Comparison of ENCODE assay signal across 2 cellular contexts in the genomic region with DNA sequence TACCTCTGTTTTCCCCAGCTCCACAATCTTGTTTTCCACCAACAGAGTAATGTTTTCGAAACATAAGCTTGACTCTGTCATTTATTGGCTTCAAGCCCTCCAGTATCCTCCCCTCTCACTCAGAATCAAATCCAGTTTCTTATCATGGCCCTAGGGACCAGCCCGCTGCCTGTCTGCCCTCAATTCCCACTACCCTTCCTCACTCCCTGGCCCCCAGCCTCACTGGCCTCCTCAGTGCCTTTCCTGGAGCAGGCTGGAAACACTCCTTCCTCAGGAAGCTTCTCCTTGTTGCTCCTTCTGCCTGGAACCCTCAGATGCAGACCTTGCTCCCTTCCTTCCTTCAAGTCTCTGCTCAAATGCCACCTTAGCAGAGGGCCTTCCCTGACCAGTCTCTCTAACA.
TF ChIP-seq lines count a peak whose summit lies in the region.

No MANE protein-coding gene starts in this region.

TF ChIP-seq in A549, 52 proteins besides CTCF, POLR2A, EP300 and RAD21:
- no peak for TF ChIP-seq RFX5 (IDR thresholded peaks at IDR 0.05)
- peak in 1 of 2 experiments; percentile 26; a peak in 2 of 5 replicates for TF ChIP-seq JUN (IDR thresholded peaks at IDR 0.05)

TF ChIP-seq in WTC11, 78 proteins besides CTCF, POLR2A, EP300 and RAD21:
- TF ChIP-seq FOXJ3 (CRISPR knock-in tag; IDR thresholded peaks at IDR 0.05; ENCODE audit: borderline replicate concordance) (no peak), OVOL2 (CRISPR knock-in tag; IDR thresholded peaks at IDR 0.05; ENCODE audit: borderline replicate concordance) (no peak), NR3C1 (CRISPR knock-in tag; conservative IDR thresholded peaks at IDR 0.05; ENCODE audit: low read depth) (no peak), RELA (CRISPR knock-in tag; IDR thresholded peaks at IDR 0.05; ENCODE audit: borderline replicate concordance) (no peak), ZNF416 (CRISPR knock-in tag; IDR thresholded peaks at IDR 0.05) (no peak), GRHL2 (CRISPR knock-in tag; IDR thresholded peaks at IDR 0.05; ENCODE audit: insufficient replicate concordance, severe bottlenecking) (no peak), MXD4 (CRISPR knock-in tag; IDR thresholded peaks at IDR 0.05; ENCODE audit: borderline replicate concordance) (no peak), NR2C2 (CRISPR knock-in tag; IDR thresholded peaks at IDR 0.05) (no peak), ZNF219 (CRISPR knock-in tag; IDR thresholded peaks at IDR 0.05; ENCODE audit: borderline replicate concordance) (no peak)
- TF ChIP-seq, protein P1, sequence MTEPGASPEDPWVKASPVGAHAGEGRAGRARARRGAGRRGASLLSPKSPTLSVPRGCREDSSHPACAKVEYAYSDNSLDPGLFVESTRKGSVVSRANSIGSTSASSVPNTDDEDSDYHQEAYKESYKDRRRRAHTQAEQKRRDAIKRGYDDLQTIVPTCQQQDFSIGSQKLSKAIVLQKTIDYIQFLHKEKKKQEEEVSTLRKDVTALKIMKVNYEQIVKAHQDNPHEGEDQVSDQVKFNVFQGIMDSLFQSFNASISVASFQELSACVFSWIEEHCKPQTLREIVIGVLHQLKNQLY (CRISPR knock-in tag; IDR thresholded peaks at IDR 0.05), result no peak
- TF ChIP-seq, protein P2, sequence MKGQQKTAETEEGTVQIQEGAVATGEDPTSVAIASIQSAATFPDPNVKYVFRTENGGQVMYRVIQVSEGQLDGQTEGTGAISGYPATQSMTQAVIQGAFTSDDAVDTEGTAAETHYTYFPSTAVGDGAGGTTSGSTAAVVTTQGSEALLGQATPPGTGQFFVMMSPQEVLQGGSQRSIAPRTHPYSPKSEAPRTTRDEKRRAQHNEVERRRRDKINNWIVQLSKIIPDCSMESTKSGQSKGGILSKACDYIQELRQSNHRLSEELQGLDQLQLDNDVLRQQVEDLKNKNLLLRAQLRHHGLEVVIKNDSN (CRISPR knock-in tag; IDR thresholded peaks at IDR 0.05), result no peak
- TF ChIP-seq, protein P3, sequence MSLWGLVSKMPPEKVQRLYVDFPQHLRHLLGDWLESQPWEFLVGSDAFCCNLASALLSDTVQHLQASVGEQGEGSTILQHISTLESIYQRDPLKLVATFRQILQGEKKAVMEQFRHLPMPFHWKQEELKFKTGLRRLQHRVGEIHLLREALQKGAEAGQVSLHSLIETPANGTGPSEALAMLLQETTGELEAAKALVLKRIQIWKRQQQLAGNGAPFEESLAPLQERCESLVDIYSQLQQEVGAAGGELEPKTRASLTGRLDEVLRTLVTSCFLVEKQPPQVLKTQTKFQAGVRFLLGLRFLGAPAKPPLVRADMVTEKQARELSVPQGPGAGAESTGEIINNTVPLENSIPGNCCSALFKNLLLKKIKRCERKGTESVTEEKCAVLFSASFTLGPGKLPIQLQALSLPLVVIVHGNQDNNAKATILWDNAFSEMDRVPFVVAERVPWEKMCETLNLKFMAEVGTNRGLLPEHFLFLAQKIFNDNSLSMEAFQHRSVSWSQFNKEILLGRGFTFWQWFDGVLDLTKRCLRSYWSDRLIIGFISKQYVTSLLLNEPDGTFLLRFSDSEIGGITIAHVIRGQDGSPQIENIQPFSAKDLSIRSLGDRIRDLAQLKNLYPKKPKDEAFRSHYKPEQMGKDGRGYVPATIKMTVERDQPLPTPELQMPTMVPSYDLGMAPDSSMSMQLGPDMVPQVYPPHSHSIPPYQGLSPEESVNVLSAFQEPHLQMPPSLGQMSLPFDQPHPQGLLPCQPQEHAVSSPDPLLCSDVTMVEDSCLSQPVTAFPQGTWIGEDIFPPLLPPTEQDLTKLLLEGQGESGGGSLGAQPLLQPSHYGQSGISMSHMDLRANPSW (CRISPR knock-in tag; conservative IDR thresholded peaks at IDR 0.05; ENCODE audit: low read depth), result no peak
- TF ChIP-seq, protein P4, sequence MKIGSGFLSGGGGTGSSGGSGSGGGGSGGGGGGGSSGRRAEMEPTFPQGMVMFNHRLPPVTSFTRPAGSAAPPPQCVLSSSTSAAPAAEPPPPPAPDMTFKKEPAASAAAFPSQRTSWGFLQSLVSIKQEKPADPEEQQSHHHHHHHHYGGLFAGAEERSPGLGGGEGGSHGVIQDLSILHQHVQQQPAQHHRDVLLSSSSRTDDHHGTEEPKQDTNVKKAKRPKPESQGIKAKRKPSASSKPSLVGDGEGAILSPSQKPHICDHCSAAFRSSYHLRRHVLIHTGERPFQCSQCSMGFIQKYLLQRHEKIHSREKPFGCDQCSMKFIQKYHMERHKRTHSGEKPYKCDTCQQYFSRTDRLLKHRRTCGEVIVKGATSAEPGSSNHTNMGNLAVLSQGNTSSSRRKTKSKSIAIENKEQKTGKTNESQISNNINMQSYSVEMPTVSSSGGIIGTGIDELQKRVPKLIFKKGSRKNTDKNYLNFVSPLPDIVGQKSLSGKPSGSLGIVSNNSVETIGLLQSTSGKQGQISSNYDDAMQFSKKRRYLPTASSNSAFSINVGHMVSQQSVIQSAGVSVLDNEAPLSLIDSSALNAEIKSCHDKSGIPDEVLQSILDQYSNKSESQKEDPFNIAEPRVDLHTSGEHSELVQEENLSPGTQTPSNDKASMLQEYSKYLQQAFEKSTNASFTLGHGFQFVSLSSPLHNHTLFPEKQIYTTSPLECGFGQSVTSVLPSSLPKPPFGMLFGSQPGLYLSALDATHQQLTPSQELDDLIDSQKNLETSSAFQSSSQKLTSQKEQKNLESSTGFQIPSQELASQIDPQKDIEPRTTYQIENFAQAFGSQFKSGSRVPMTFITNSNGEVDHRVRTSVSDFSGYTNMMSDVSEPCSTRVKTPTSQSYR (CRISPR knock-in tag; IDR thresholded peaks at IDR 0.05), result no peak
- TF ChIP-seq, protein P5, sequence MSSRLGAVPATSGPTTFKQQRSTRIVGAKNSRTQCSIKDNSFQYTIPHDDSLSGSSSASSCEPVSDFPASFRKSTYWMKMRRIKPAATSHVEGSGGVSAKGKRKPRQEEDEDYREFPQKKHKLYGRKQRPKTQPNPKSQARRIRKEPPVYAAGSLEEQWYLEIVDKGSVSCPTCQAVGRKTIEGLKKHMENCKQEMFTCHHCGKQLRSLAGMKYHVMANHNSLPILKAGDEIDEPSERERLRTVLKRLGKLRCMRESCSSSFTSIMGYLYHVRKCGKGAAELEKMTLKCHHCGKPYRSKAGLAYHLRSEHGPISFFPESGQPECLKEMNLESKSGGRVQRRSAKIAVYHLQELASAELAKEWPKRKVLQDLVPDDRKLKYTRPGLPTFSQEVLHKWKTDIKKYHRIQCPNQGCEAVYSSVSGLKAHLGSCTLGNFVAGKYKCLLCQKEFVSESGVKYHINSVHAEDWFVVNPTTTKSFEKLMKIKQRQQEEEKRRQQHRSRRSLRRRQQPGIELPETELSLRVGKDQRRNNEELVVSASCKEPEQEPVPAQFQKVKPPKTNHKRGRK (CRISPR knock-in tag; IDR thresholded peaks at IDR 0.05; ENCODE audit: borderline replicate concordance), result no peak
- TF ChIP-seq, protein P6, sequence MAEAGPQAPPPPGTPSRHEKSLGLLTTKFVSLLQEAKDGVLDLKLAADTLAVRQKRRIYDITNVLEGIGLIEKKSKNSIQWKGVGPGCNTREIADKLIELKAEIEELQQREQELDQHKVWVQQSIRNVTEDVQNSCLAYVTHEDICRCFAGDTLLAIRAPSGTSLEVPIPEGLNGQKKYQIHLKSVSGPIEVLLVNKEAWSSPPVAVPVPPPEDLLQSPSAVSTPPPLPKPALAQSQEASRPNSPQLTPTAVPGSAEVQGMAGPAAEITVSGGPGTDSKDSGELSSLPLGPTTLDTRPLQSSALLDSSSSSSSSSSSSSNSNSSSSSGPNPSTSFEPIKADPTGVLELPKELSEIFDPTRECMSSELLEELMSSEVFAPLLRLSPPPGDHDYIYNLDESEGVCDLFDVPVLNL (CRISPR knock-in tag; IDR thresholded peaks at IDR 0.05; ENCODE audit: borderline replicate concordance, low read depth), result no peak
- TF ChIP-seq, protein P7, sequence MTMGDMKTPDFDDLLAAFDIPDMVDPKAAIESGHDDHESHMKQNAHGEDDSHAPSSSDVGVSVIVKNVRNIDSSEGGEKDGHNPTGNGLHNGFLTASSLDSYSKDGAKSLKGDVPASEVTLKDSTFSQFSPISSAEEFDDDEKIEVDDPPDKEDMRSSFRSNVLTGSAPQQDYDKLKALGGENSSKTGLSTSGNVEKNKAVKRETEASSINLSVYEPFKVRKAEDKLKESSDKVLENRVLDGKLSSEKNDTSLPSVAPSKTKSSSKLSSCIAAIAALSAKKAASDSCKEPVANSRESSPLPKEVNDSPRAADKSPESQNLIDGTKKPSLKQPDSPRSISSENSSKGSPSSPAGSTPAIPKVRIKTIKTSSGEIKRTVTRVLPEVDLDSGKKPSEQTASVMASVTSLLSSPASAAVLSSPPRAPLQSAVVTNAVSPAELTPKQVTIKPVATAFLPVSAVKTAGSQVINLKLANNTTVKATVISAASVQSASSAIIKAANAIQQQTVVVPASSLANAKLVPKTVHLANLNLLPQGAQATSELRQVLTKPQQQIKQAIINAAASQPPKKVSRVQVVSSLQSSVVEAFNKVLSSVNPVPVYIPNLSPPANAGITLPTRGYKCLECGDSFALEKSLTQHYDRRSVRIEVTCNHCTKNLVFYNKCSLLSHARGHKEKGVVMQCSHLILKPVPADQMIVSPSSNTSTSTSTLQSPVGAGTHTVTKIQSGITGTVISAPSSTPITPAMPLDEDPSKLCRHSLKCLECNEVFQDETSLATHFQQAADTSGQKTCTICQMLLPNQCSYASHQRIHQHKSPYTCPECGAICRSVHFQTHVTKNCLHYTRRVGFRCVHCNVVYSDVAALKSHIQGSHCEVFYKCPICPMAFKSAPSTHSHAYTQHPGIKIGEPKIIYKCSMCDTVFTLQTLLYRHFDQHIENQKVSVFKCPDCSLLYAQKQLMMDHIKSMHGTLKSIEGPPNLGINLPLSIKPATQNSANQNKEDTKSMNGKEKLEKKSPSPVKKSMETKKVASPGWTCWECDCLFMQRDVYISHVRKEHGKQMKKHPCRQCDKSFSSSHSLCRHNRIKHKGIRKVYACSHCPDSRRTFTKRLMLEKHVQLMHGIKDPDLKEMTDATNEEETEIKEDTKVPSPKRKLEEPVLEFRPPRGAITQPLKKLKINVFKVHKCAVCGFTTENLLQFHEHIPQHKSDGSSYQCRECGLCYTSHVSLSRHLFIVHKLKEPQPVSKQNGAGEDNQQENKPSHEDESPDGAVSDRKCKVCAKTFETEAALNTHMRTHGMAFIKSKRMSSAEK (CRISPR knock-in tag; IDR thresholded peaks at IDR 0.05; ENCODE audit: borderline replicate concordance), result no peak
TF ChIP-seq in WTC11: peak in this region for 0.
